Comparison of ENCODE assay signal across 9 cellular contexts in genomic region chr7:44071726-44072363, GRCh38. TPM values are rescaled to one million over a fixed set of nuclear protein-coding genes. Genes with fewer than 3 reads are reported as not detected.
DNase-seq lines count a peak whose midpoint lies in the region; ATAC-seq and TF ChIP-seq lines count a peak whose summit lies in the region.
"Had no signal": no experiment of that assay in that cellular context is flagged by ENCODE, and none has a peak within 500 bp of the region (broad histone marks: within the 10 kb centered on the region; RNA-seq: fewer than 3 reads in every experiment).

No MANE protein-coding gene starts in this region.

- H3K4me3 ChIP-seq in BLaER1 treated with 17β-estradiol and CSF1 and Interleukin-3, amounts not matched to agents 10 nM and 100 nM = no peak overlapping the region
- H3K4me3 ChIP-seq in dorsolateral prefrontal cortex = no peak overlapping the region
- H3K4me3 ChIP-seq in tibial nerve = no peak overlapping the region
- H3K4me3 ChIP-seq: skin epidermis had no signal

- peak overlapping the region; percentile 37 to 93 (median 89) for H3K4me2 ChIP-seq in BLaER1 treated with 17β-estradiol and CSF1 and Interleukin-3, amounts not matched to agents 10 nM and 100 nM

- H3K36me3 Mint-ChIP-seq in natural killer cell = no peaks in the 10 kb centered on the region
- peaks cover 4% of the 10 kb centered on the region for H3K36me3 Mint-ChIP-seq in mesothelial cell of epicardium

- no peak for TF ChIP-seq EP300 in tibial nerve (IDR thresholded peaks at IDR 0.05)

- DNase-seq in dorsolateral prefrontal cortex (peak in 1 of 10 donors; percentile 15), natural killer cell (no peak), mesothelial cell of epicardium (ENCODE audit: low spot score in 2 of 2, unreplicated experiment in 2 of 2) (no peak), tibial nerve (ENCODE audit: low spot score in 2 of 2) (no peak), epidermal melanocyte (ENCODE audit: insufficient read length, low spot score) (no peak)

- no peaks in the 10 kb centered on the region for H3K27me3 ChIP-seq in BLaER1 treated with 17β-estradiol and CSF1 and Interleukin-3, amounts not matched to agents 10 nM and 100 nM
- H3K27me3 ChIP-seq in dorsolateral prefrontal cortex (no peaks in the 10 kb centered on the region), tibial nerve (no peaks in the 10 kb centered on the region)

- H3K27me3 Mint-ChIP-seq in natural killer cell (ENCODE audit: low read depth in 2 of 2) (no peaks in the 10 kb centered on the region), mesothelial cell of epicardium (ENCODE audit: low read depth) (no peaks in the 10 kb centered on the region)

- TF ChIP-seq CTCF in dorsolateral prefrontal cortex (IDR thresholded peaks at IDR 0.05 in 54 of 56, conservative IDR thresholded peaks at IDR 0.05 in 2 of 56; ENCODE audit: low read depth in 1 of 56, partially characterized antibody in 56 of 56) = no peak
- TF ChIP-seq CTCF in natural killer cell (IDR thresholded peaks at IDR 0.05) = no peak
- no peak for TF ChIP-seq CTCF in mesothelial cell of epicardium (IDR thresholded peaks at IDR 0.05; ENCODE audit: unreplicated experiment)
- no peak for TF ChIP-seq CTCF in tibial nerve (IDR thresholded peaks at IDR 0.05)

- H3K27ac ChIP-seq in BLaER1 treated with 17β-estradiol and CSF1 and Interleukin-3, amounts not matched to agents 10 nM and 100 nM = peak overlapping the region in 3 of 11 experiments; percentile 8 to 83 (median 16); a peak in 2 of 22 replicates
- peak overlapping the region; percentile 100 for H3K27ac ChIP-seq in KOPT-K1 (ENCODE audit: low read depth, low read length, poor library complexity, severe bottlenecking)
- H3K27ac ChIP-seq in dorsolateral prefrontal cortex = peak overlapping the region in 37 of 59 donors; percentile 15 to 93 (median 82)
- H3K27ac ChIP-seq in tibial nerve = peak overlapping the region in 2 of 4 donors; percentile 47 to 75

- H3K9me3 ChIP-seq in BLaER1 treated with 17β-estradiol and CSF1 and Interleukin-3, amounts not matched to agents 10 nM and 100 nM (replicated peaks in 1 of 11) = no peaks in the 10 kb centered on the region
- H3K9me3 ChIP-seq in KOPT-K1 (ENCODE audit: insufficient read depth, low read length, poor library complexity, severe bottlenecking) (no peaks in the 10 kb centered on the region), tibial nerve (no peaks in the 10 kb centered on the region)

- peaks cover 0 to 25% (median 0%) of the 10 kb centered on the region in 11 experiments; a peak in 6 of 22 replicates for H4K20me1 ChIP-seq in BLaER1 treated with 17β-estradiol and CSF1 and Interleukin-3, amounts not matched to agents 10 nM and 100 nM

- no peaks in the 10 kb centered on the region for H3K9me3 Mint-ChIP-seq in natural killer cell
- H3K9me3 Mint-ChIP-seq in mesothelial cell of epicardium = no peaks in the 10 kb centered on the region

- H3K27ac Mint-ChIP-seq in natural killer cell = peak overlapping the region; percentile 90 to 94
- no peak overlapping the region for H3K27ac Mint-ChIP-seq in mesothelial cell of epicardium

- ATAC-seq in natural killer cell (no peak), HG03175 (IDR thresholded peaks at IDR 0.05; ENCODE audit: unreplicated experiment) (no peak)

- intact Hi-C loops in dorsolateral prefrontal cortex (cut with DNase I) = loop anchor here (5.0 to 10.0 kb wide), 2 partner anchors 403 to 500 kb away; partner anchors contain the start of gene DDX56 (in 1 of the 2)
- intact Hi-C loops in natural killer cell (cut with micrococcal nuclease) = no loop called here

- peaks cover 15 to 47% (median 31%) of the 10 kb centered on the region in 11 experiments for H3K36me3 ChIP-seq in BLaER1 treated with 17β-estradiol and CSF1 and Interleukin-3, amounts not matched to agents 10 nM and 100 nM
- H3K36me3 ChIP-seq in KOPT-K1 (ENCODE audit: insufficient read depth, low read length) = peaks cover 83% of the 10 kb centered on the region
- H3K36me3 ChIP-seq in tibial nerve = peaks cover 0 to 44% (median 0%) of the 10 kb centered on the region in 3 donors

- TF ChIP-seq POLR2A in tibial nerve (IDR thresholded peaks at IDR 0.05) = no peak

- WGBS in tibial nerve, 2 donors = 60 to 65% methylated on average over 9 of the region's 9 CpGs

- H3K4me1 Mint-ChIP-seq in natural killer cell (peaks cover 6 to 42% of the 10 kb centered on the region in 2 donors), mesothelial cell of epicardium (peaks cover 8% of the 10 kb centered on the region)

- peaks cover 57 to 68% (median 64%) of the 10 kb centered on the region in 10 experiments for H3K4me1 ChIP-seq in BLaER1 treated with 17β-estradiol and CSF1 and Interleukin-3, amounts not matched to agents 10 nM and 100 nM
- H3K4me1 ChIP-seq in tibial nerve = peaks cover 0 to 28% (median 9%) of the 10 kb centered on the region in 4 donors

- H3K4me3 Mint-ChIP-seq in natural killer cell (no peak overlapping the region), mesothelial cell of epicardium (no peak overlapping the region)

- H3K9ac ChIP-seq in BLaER1 treated with 17β-estradiol and CSF1 and Interleukin-3, amounts not matched to agents 10 nM and 100 nM = peak overlapping the region in 7 of 11 experiments; percentile 3 to 77 (median 19); a peak in 7 of 22 replicates

RNA-seq across cellular contexts. Expression of gene PGAM2, which starts 6.5 kb away (rescaled TPM):
- 10 to 100 TPM in 66 of 120 experiments, 1 to 10 TPM in 54; 2.8 to 52.0 (median 11.0) TPM for total RNA-seq in dorsolateral prefrontal cortex
- 1 to 10 TPM; 1.0 to 1.9 (median 1.5) TPM for total RNA-seq in natural killer cell
- total RNA-seq in mesothelial cell of epicardium = 0.99 to 1.7 TPM (median 1.2 TPM) in 3 replicates
- under 1 TPM in 1 of 4 donors, not detected in 3; 0.98 TPM for total RNA-seq in tibial nerve

RNA-seq across cellular contexts. Expression of gene POLM, which starts 10.5 kb away (rescaled TPM):
- total RNA-seq in dorsolateral prefrontal cortex (10 to 100 TPM; 10.6 to 34.8 (median 18.7) TPM), natural killer cell (10 to 100 TPM; 41.7 to 74.1 (median 50.9) TPM), mesothelial cell of epicardium (27.1 to 29.8 TPM (median 29.0 TPM) in 3 replicates), tibial nerve (100 to 1,000 TPM in 1 of 4 donors, 10 to 100 TPM in 3; 31.0 to 104 (median 89.5) TPM)

RNA-seq across cellular contexts. Expression of gene DBNL, which starts 27.3 kb away (rescaled TPM):
- total RNA-seq in dorsolateral prefrontal cortex (100 to 1,000 TPM in 17 of 120 experiments, 10 to 100 TPM in 103; 58.1 to 115 (median 89.4) TPM), natural killer cell (100 to 1,000 TPM; 123 to 129 (median 129) TPM), mesothelial cell of epicardium (62.6 to 70.9 TPM (median 64.5 TPM) in 3 replicates), tibial nerve (100 to 1,000 TPM; 113 to 139 (median 126) TPM)

RNA-seq across cellular contexts. Expression of gene AEBP1, which starts 32.3 kb away (rescaled TPM):
- total RNA-seq in dorsolateral prefrontal cortex = 100 to 1,000 TPM in 5 of 120 experiments, 10 to 100 TPM in 114, 1 to 10 TPM in 1; 9.1 to 175 (median 43.5) TPM
- total RNA-seq in natural killer cell = 1 to 10 TPM; 3.3 to 9.0 (median 6.4) TPM
- 94.3 to 96.8 TPM (median 95.2 TPM) in 3 replicates for total RNA-seq in mesothelial cell of epicardium
- 100 to 1,000 TPM; 142 to 440 (median 264) TPM for total RNA-seq in tibial nerve

RNA-seq across cellular contexts. Expression of gene POLD2, which starts 51.5 kb away (rescaled TPM):
- total RNA-seq in dorsolateral prefrontal cortex (10 to 100 TPM; 33.8 to 83.9 (median 57.8) TPM), natural killer cell (10 to 100 TPM; 30.1 to 38.3 (median 38.1) TPM), mesothelial cell of epicardium (117 to 126 TPM (median 125 TPM) in 3 replicates), tibial nerve (10 to 100 TPM; 33.9 to 87.9 (median 71.0) TPM)
